ENCODE assay signal across 26 cellular contexts in the genomic region with DNA sequence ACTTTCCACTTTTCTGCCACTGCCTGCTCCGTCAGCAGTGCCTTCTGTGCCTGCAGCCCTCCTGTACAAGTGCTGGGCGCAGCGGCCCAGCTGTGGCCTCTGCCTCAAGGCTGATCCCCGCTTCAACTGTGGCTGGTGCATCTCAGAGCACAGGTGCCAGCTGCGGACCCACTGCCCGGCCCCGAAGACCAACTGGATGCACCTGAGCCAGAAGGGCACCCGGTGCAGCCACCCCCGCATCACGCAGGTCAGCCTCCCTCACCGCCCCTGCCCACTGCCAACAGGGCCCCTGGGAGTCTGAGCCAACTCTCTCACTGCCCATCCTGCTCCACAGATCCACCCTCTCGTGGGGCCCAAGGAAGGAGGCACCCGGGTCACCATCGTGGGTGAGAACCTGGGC.
"Had no signal": no experiment of that assay in that cellular context is flagged by ENCODE, and none has a peak within 500 bp of the region (broad histone marks: within the 10 kb centered on the region; RNA-seq: fewer than 3 reads in every experiment).

No MANE protein-coding gene starts in this region.

- H3K4me1 ChIP-seq: stomach, testis, thyroid gland, transverse colon, upper lobe of left lung, upper lobe of right lung, uterus had no signal

- H3K27ac ChIP-seq: stomach, suprapubic skin, testis, thoracic aorta, thyroid gland, tibial artery, tibial nerve, transverse colon, upper lobe of left lung, upper lobe of right lung, uterus, vagina had no signal

- H3K9me3 ChIP-seq: stomach, suprapubic skin, testis, thoracic aorta, thyroid gland, tibial artery, tibial nerve, transverse colon, upper lobe of left lung, upper lobe of right lung, uterus, vagina had no signal

- ATAC-seq: stimulated activated effector memory CD8-positive, alpha-beta T cell treated with anti-CD3 and anti-CD28 coated beads, Interleukin-12 subunit alpha, Interleukin-12 subunit beta, amount 100 ng/mL, for 72 hours; stimulated activated memory B cell treated with anti-CD40 and anti-IgM and Interleukin-4, amounts not matched to agents 10 μg/mL and 1 μg/mL and 100 μg/mL, for 72 hours; stimulated activated naive B cell treated with anti-CD40 and anti-IgM and Interleukin-4, amounts not matched to agents 10 μg/mL and 1 μg/mL and 100 μg/mL, for 72 hours; stimulated activated naive CD8-positive, alpha-beta T cell treated with anti-CD3 and anti-CD28 coated beads, Interleukin-15, amount 100 ng/mL, for 72 hours; stimulated activated naive CD8-positive, alpha-beta T cell treated with anti-CD3 and anti-CD28 coated beads, Interleukin-15, Interleukin-2, amounts not matched to agents 100 U/mL and 50 U/mL, for 24 hours; upper lobe of right lung had no signal

- H3K36me3 ChIP-seq: transverse colon, uterus had no signal

- H3K27me3 ChIP-seq: stomach, suprapubic skin, testis, thyroid gland, tibial artery, tibial nerve, transverse colon, upper lobe of left lung, upper lobe of right lung, uterus, vagina had no signal

- H3K4me3 ChIP-seq: stomach, suprapubic skin, testis, thoracic aorta, thyroid gland, tibial artery, tibial nerve, transverse colon, upper lobe of left lung, upper lobe of right lung, uterus, vagina had no signal

- DNase-seq: stimulated activated CD4-positive, alpha-beta T cell treated with anti-CD3 and anti-CD28 coated beads, Interleukin-2, amount 100 ng/mL, for 48 hours; stimulated activated CD4-positive, alpha-beta T cell treated with anti-CD3 and anti-CD28 coated beads, Interleukin-4, amount 100 ng/mL, for 1 hour; stimulated activated CD4-positive, alpha-beta T cell treated with anti-CD3 and anti-CD28 coated beads, Interleukin-4, amount 100 ng/mL, for 24 hours; stimulated activated CD4-positive, alpha-beta T cell treated with anti-CD3 and anti-CD28 coated beads, Interleukin-4, amount 100 ng/mL, for 4 hours; stimulated activated CD8-positive, alpha-beta memory T cell treated with anti-CD3 and anti-CD28 coated beads, Interleukin-4, amount 100 ng/mL, for 48 hours; stimulated activated naive B cell treated with anti-CD40 and anti-IgM and Interleukin-4, amounts not matched to agents 10 μg/mL and 1 μg/mL and 100 μg/mL, for 72 hours; stimulated activated naive CD4-positive, alpha-beta T cell; stimulated activated naive CD4-positive, alpha-beta T cell treated with Interleukin-2 at 50 U/mL for 16 hours; stimulated activated naive CD8-positive, alpha-beta T cell treated with anti-CD3 and anti-CD28 coated beads, Interleukin-15, amount 100 ng/mL, for 72 hours; stimulated activated naive CD8-positive, alpha-beta T cell treated with anti-CD3 and anti-CD28 coated beads, Interleukin-15, Interleukin-2, amounts not matched to agents 100 U/mL and 50 U/mL, for 24 hours; stomach; substantia nigra; testis; thyroid gland; tibial artery; transverse colon; trophoblast cell; upper lobe of right lung; uterus had no signal
